In the genomic region with DNA sequence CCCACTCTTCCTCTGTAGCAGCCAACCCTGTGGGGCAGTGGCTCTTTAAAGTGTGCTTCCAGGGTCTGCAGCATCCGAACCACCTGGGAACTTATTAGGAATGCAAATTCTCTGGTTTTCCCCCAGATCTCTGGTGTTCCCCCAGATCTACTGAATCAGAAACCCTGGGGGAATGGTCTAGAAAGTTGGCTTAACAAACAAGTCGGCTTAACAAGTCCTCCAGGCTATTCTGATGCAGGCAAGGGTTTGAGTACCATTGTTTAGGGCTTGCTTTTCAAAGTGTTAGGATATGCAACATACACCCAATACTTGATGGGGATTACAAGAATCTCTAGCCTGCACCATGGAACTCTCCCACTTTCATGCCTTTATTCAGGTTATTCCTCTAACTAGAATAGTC, we compare ENCODE assay signal across 1 cellular context.
TF ChIP-seq lines count a peak whose summit lies in the region.

No MANE protein-coding gene starts in this region.

TF ChIP-seq in HepG2, 621 proteins besides CTCF, POLR2A, EP300 and RAD21 (continued from another document):
- no peak for TF ChIP-seq ZBTB42 (CRISPR knock-in tag; IDR thresholded peaks at IDR 0.05)
- TF ChIP-seq ZNF432 (CRISPR knock-in tag; IDR thresholded peaks at IDR 0.05; ENCODE audit: borderline replicate concordance), result no peak
- no peak for TF ChIP-seq ZNF552 (CRISPR knock-in tag; IDR thresholded peaks at IDR 0.05; ENCODE audit: borderline replicate concordance)
- no peak for TF ChIP-seq KDM5B (CRISPR knock-in tag; IDR thresholded peaks at IDR 0.05; ENCODE audit: borderline replicate concordance)
- no peak for TF ChIP-seq HOMEZ (CRISPR knock-in tag; IDR thresholded peaks at IDR 0.05; ENCODE audit: low read depth)
- no peak for TF ChIP-seq CBFB (CRISPR knock-in tag; IDR thresholded peaks at IDR 0.05)
- TF ChIP-seq DPF2 (CRISPR knock-in tag; IDR thresholded peaks at IDR 0.05; ENCODE audit: borderline replicate concordance, low read depth), result no peak
- no peak for TF ChIP-seq CENPBD1 (CRISPR knock-in tag; IDR thresholded peaks at IDR 0.05; ENCODE audit: borderline replicate concordance, low read depth)
- TF ChIP-seq, protein P1, sequence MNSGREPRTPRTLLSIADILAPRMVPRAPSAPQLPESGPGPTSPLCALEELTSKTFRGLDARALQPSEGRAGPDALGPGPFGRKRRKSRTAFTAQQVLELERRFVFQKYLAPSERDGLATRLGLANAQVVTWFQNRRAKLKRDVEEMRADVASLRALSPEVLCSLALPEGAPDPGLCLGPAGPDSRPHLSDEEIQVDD (CRISPR knock-in tag; IDR thresholded peaks at IDR 0.05; ENCODE audit: borderline replicate concordance), result no peak
- TF ChIP-seq GZF1 (CRISPR knock-in tag; IDR thresholded peaks at IDR 0.05), result no peak
- TF ChIP-seq ZFP37 (CRISPR knock-in tag; IDR thresholded peaks at IDR 0.05; ENCODE audit: borderline replicate concordance), result no peak
- TF ChIP-seq ZNF3 (CRISPR knock-in tag; IDR thresholded peaks at IDR 0.05), result no peak
- no peak for TF ChIP-seq MTERF4 (CRISPR knock-in tag; IDR thresholded peaks at IDR 0.05)
- TF ChIP-seq PHB2 (IDR thresholded peaks at IDR 0.05; ENCODE audit: partially characterized antibody), result no peak
- TF ChIP-seq ZNF709 (CRISPR knock-in tag; IDR thresholded peaks at IDR 0.05), result no peak
- TF ChIP-seq, protein P2, sequence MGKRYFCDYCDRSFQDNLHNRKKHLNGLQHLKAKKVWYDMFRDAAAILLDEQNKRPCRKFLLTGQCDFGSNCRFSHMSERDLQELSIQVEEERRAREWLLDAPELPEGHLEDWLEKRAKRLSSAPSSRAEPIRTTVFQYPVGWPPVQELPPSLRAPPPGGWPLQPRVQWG (CRISPR knock-in tag; IDR thresholded peaks at IDR 0.05; ENCODE audit: borderline replicate concordance, low read depth), result no peak
- no peak for TF ChIP-seq PBX2 (CRISPR knock-in tag; IDR thresholded peaks at IDR 0.05)
TF ChIP-seq in HepG2: peak in this region for 0.
